In genomic region chr9:20330688-20331087, GRCh38 we compare ENCODE assay signal across 1 cellular context.
TF ChIP-seq lines count a peak whose summit lies in the region.

No MANE protein-coding gene starts in this region.

TF ChIP-seq in A549, 52 proteins besides CTCF, POLR2A, EP300 and RAD21 (continued from another document):
- no peak for TF ChIP-seq ELK1 (IDR thresholded peaks at IDR 0.05; ENCODE audit: low read depth, low read length)
